ENCODE assay signal across 14 cellular contexts in the genomic region with DNA sequence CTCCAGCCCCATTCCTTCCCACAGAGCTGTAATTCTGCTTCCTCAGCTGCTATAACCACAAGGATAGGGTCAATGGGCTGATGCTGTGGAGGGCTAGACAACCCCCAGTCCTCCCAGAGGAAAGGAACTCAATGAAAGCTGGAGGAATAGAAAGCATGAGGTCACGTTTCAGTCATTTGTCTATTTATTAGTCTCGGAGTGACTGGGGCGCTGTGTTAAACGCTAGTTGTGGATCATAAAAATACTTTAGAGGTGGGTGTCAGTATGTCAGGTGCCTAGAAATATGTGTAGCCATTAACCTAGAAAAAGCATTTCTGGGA. TPM values are rescaled to one million over a fixed set of nuclear protein-coding genes. Genes with fewer than 3 reads are reported as not detected.
A peak's percentile ranks its signal among the peaks of the same experiment; 100 is the strongest.
DNase-seq lines count a peak whose midpoint lies in the region; ATAC-seq and TF ChIP-seq lines count a peak whose summit lies in the region.
"Had no signal": no experiment of that assay in that cellular context is flagged by ENCODE, and none has a peak within 500 bp of the region (broad histone marks: within the 10 kb centered on the region; RNA-seq: fewer than 3 reads in every experiment).

No MANE protein-coding gene starts in this region.

- H3K27me3 ChIP-seq in CD8-positive, alpha-beta memory T cell (ENCODE audit: insufficient read depth, low read length, poor library complexity, severe bottlenecking) = no peaks in the 10 kb centered on the region

- H3K27ac Mint-ChIP-seq in CD8-positive, alpha-beta memory T cell = peak overlapping the region; percentile 83 to 98 (median 94)
- no peak overlapping the region for H3K27ac Mint-ChIP-seq in activated B cell treated with CpG ODN at 0.5 μM for 24 hours
- H3K27ac Mint-ChIP-seq: HFFc6 had no signal

- H3K27ac ChIP-seq in CD8-positive, alpha-beta memory T cell (ENCODE audit: low read depth, low read length) = no peak overlapping the region
- H3K27ac ChIP-seq: cardiac muscle cell had no signal

- DNase-seq in CD8-positive, alpha-beta memory T cell = no peak
- DNase-seq in activated B cell treated with CpG ODN at 0.5 μM for 24 hours (no peak), GF-D8 (lab: John Stamatoyannopoulos, UW) (no peak), cerebellum (ENCODE audit: low spot score) (no peak), NCI-H226 (no peak), inferior parietal cortex (ENCODE audit: extremely low spot score) (no peak)
- DNase-seq: HFFc6, NCI-H69 had no signal

- peaks cover 30% of the 10 kb centered on the region for H3K4me1 ChIP-seq in CD8-positive, alpha-beta memory T cell (ENCODE audit: insufficient read depth, low read length)

- CTCF ChIA-PET in CD8-positive, alpha-beta memory T cell (lab: Charles Lee) = interaction anchor here (0.6 to 1.3 kb wide), 5 partner anchors 10 to 14 kb away, joined by 3 to 5 read pairs (median 3); no protein-coding TSS in a partner anchor
- CTCF ChIA-PET in activated B cell treated with CpG ODN at 0.5 μM for 24 hours (lab: Charles Lee) = no interaction called here

- peak overlapping the region; percentile 60 to 91 (median 81) for H3K4me3 Mint-ChIP-seq in CD8-positive, alpha-beta memory T cell
- H3K4me3 Mint-ChIP-seq in activated B cell treated with CpG ODN at 0.5 μM for 24 hours = peak overlapping the region; percentile 62
- H3K4me3 Mint-ChIP-seq: HFFc6 had no signal

- POLR2A ChIA-PET in CD8-positive, alpha-beta memory T cell (lab: Charles Lee) = interaction anchor here (0.6 to 6.6 kb wide), 5 partner anchors 8 to 343 kb away, joined by 3 to 130 read pairs (median 6); no protein-coding TSS in a partner anchor
- POLR2A ChIA-PET in activated B cell treated with CpG ODN at 0.5 μM for 24 hours (lab: Charles Lee) = interaction anchor here (0.7 to 1.6 kb wide), 7 partner anchors 8 to 292 kb away, joined by 3 to 9 read pairs (median 5); partner anchors contain the start of genes CCL3 and CCL4L2

- H3K27me3 Mint-ChIP-seq in CD8-positive, alpha-beta memory T cell = peaks cover 0 to 1% of the 10 kb centered on the region in 2 donors
- H3K27me3 Mint-ChIP-seq in activated B cell treated with CpG ODN at 0.5 μM for 24 hours = peaks cover 6% of the 10 kb centered on the region

- peaks cover 0 to 9% (median 0%) of the 10 kb centered on the region in 3 donors for H3K36me3 Mint-ChIP-seq in CD8-positive, alpha-beta memory T cell
- no peaks in the 10 kb centered on the region for H3K36me3 Mint-ChIP-seq in activated B cell treated with CpG ODN at 0.5 μM for 24 hours (ENCODE audit: low read depth)

- H3K4me1 Mint-ChIP-seq in CD8-positive, alpha-beta memory T cell = peaks cover 64 to 98% (median 95%) of the 10 kb centered on the region in 3 donors
- peaks cover 48% of the 10 kb centered on the region for H3K4me1 Mint-ChIP-seq in activated B cell treated with CpG ODN at 0.5 μM for 24 hours

- H3K9me3 Mint-ChIP-seq in CD8-positive, alpha-beta memory T cell = no peaks in the 10 kb centered on the region
- H3K9me3 Mint-ChIP-seq in activated B cell treated with CpG ODN at 0.5 μM for 24 hours = no peaks in the 10 kb centered on the region
- H3K9me3 Mint-ChIP-seq: HFFc6 had no signal

- H3K36me3 ChIP-seq in CD8-positive, alpha-beta memory T cell (ENCODE audit: insufficient read depth, low read length) = no peaks in the 10 kb centered on the region
- H3K36me3 ChIP-seq: cardiac muscle cell had no signal

- TF ChIP-seq CTCF in activated B cell treated with CpG ODN at 0.5 μM for 24 hours (IDR thresholded peaks at IDR 0.05) = no peak

- ATAC-seq in GM19395 (IDR thresholded peaks at IDR 0.05; ENCODE audit: unreplicated experiment) (peak; percentile 27), HG03066 (IDR thresholded peaks at IDR 0.05; ENCODE audit: low read depth, unreplicated experiment) (peak; percentile 25), activated B cell treated with CpG ODN at 0.5 μM for 24 hours (ENCODE audit: low read depth) (no peak)
- ATAC-seq: K562 had no signal

- no peaks in the 10 kb centered on the region for H3K9me3 ChIP-seq in CD8-positive, alpha-beta memory T cell (ENCODE audit: low read length)

- no peak overlapping the region for H3K4me3 ChIP-seq in CD8-positive, alpha-beta memory T cell (ENCODE audit: low read length)
- H3K4me3 ChIP-seq: cardiac muscle cell, K562 had no signal

- intact Hi-C loops in activated B cell treated with CpG ODN at 0.5 μM for 24 hours (cut with micrococcal nuclease) = loop anchor here (2.0 to 5.0 kb wide), 2 partner anchors 13 to 105 kb away; partner anchors contain the start of genes CCL3 and CCL4L2

RNA-seq across cellular contexts. Expression of gene CCL3L1, which starts 0.8 kb away (rescaled TPM):
- total RNA-seq in CD8-positive, alpha-beta memory T cell = 100 to 1,000 TPM; 138 to 164 TPM
- 2.9 TPM for polyA plus RNA-seq in CD8-positive, alpha-beta memory T cell
- 7.3 and 9.5 TPM in 2 replicates for total RNA-seq in activated B cell treated with CpG ODN at 0.5 μM for 24 hours
- total RNA-seq in cerebellum = 2.8 TPM
- total RNA-seq: cardiac muscle cell, lung microvascular endothelial cell, pulmonary artery endothelial cell had no signal

RNA-seq across cellular contexts. Expression of gene CCL4L2, which starts 13.5 kb away (rescaled TPM):
- total RNA-seq in CD8-positive, alpha-beta memory T cell = 100 to 1,000 TPM; 519 to 562 TPM
- 4.9 TPM for polyA plus RNA-seq in CD8-positive, alpha-beta memory T cell
- total RNA-seq in activated B cell treated with CpG ODN at 0.5 μM for 24 hours (16.3 and 18.7 TPM in 2 replicates), cerebellum (7.0 TPM)
- total RNA-seq: cardiac muscle cell, HFFc6, lung microvascular endothelial cell, pulmonary artery endothelial cell had no signal

RNA-seq across cellular contexts. Expression of gene TBC1D3B, which starts 20.9 kb away (rescaled TPM):
- total RNA-seq in CD8-positive, alpha-beta memory T cell = 1 to 10 TPM; 3.3 to 4.4 TPM
- polyA plus RNA-seq in CD8-positive, alpha-beta memory T cell = 0.49 TPM
- total RNA-seq in activated B cell treated with CpG ODN at 0.5 μM for 24 hours (8.3 and 12.8 TPM in 2 replicates), cerebellum (3.3 TPM)
- polyA plus RNA-seq: K562 had no signal

Comparison
In these comparisons a context has a peak if more than half of its experiments do, and no peak if none do; other contexts are left out.
1. RNA of gene CCL3L1, which starts 0.8 kb away (total RNA-seq): 138 to 164 TPM in CD8-positive, alpha-beta memory T cell; 7.3 to 9.5 TPM in activated B cell treated with CpG ODN at 0.5 μM for 24 hours and 2.8 TPM in cerebellum (single experiment); every median in the first group is over 10 times any median in the second.
2. RNA of gene CCL4L2, which starts 13.5 kb away (total RNA-seq): 519 to 562 TPM in CD8-positive, alpha-beta memory T cell; 16.3 to 18.7 TPM in activated B cell treated with CpG ODN at 0.5 μM for 24 hours and 7.0 TPM in cerebellum (single experiment); every median in the first group is over 10 times any median in the second.